8 cellular contexts compared by ENCODE assay signal in the genomic region with DNA sequence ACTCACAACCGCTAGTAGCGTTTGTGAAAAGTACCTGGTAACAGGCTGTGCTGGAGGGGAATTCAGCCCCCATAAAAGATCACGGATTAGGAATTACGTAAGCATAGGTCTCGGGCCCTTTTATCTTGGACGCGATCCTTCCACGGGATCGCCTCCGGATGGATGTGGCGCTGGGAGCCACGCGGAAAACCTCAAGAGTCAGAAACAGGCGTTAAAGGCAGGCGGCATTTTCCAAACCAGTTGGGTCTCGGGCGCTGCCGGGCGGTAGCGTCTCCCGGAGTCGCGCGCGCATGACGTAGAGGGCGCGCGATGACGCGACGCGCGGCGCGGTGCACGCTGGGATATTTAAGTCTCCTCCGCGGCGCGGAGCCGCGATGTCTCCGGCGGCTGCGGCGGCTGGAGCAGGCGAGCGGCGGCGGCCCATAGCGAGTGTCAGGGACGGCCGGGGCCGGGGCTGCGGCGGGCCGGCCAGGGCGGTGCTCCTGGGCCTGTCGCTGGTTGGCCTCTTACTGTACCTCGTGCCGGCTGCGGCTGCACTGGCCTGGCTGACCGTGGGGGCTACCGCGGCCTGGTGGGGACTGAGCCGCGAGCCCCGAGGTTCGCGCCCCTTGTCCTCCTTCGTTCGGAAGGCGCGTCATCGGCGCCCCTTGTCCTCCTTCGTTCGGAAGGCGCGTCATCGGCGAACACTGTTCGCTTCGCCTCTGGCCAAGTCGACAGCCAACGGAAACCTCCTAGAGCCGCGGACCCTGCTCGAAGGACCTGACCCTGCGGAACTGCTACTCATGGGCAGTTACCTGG. TPM values are rescaled to one million over a fixed set of nuclear protein-coding genes. Genes with fewer than 3 reads are reported as not detected.
DNase-seq lines count a peak whose midpoint lies in the region; FAIRE-seq and TF ChIP-seq lines count a peak whose summit lies in the region.

A gene (plus strand): TSS at position 348 of the 798 bp plus-strand sequence. CDS start 27 bp downstream, at position 375.

- H3K79me2 ChIP-seq in H9 (ENCODE audit: insufficient read depth, low read length), result no peaks in the 10 kb centered on the region; the same call in 1 of the 2 replicates

- H3K27ac ChIP-seq in H9 (ENCODE audit: insufficient read length, low read depth, low read length) (peak within 1 kb of the TSS; percentile 70), SJSA1 (peak within 1 kb of the TSS; percentile 90), substantia nigra (ENCODE audit: low read depth, low read length, poor library complexity, severe bottlenecking) (peak within 1 kb of the TSS; percentile 76)

- no peaks in the 10 kb centered on the region for H3K27me3 ChIP-seq in H9 (ENCODE audit: insufficient read depth, low read length)
- no peaks in the 10 kb centered on the region for H3K27me3 ChIP-seq in SJSA1 (replicated peaks)

- no peaks in the 10 kb centered on the region for H4K20me1 ChIP-seq in H9 (ENCODE audit: control insufficient read depth, insufficient read depth, insufficient read length)

- H3K9me3 Mint-ChIP-seq in H9, result no peaks in the 10 kb centered on the region; a peak in 1 of 5 replicates

- peak within 1 kb of the TSS; percentile 77 for H3K4me2 ChIP-seq in H9 (ENCODE audit: insufficient read depth, insufficient read length, low read length)

- H2BK5ac ChIP-seq in H9 (ENCODE audit: insufficient read length, low read length), result no peak within 1 kb of the TSS

- peaks cover 23 to 44% (median 39%) of the 10 kb centered on the region in 3 experiments; a peak in 6 of 7 replicates for H3K36me3 Mint-ChIP-seq in H9 (ENCODE audit: insufficient read depth in 1 of 3, low read depth in 3 of 3)

- H3K27ac Mint-ChIP-seq in H9, result peak within 1 kb of the TSS; percentile 100

- peak within 1 kb of the TSS; percentile 97 for H3K9ac ChIP-seq in H9 (ENCODE audit: extremely low read depth, insufficient read length, low read length)

- H2AK5ac ChIP-seq in H9 (ENCODE audit: insufficient read length, low read length), result no peak within 1 kb of the TSS

- H3K4me1 ChIP-seq in H9 (ENCODE audit: insufficient read depth, low read length) (peaks cover 3% of the 10 kb centered on the region; the same call in 1 of the 2 replicates), SJSA1 (replicated peaks) (0 out of 2 replicates have a peak, but pooled peaks cover 6% of the 10 kb centered on the region)

- peaks cover 3% of the 10 kb centered on the region for H3K23me2 ChIP-seq in H9 (ENCODE audit: insufficient read length, low read depth, low read length, poor library complexity, severe bottlenecking)

- no peak within 1 kb of the TSS for H4K8ac ChIP-seq in H9 (replicated peaks; ENCODE audit: insufficient read length, low read depth, low read length)

- no peak within 1 kb of the TSS for H2BK12ac ChIP-seq in H9 (ENCODE audit: insufficient read length, low read depth, low read length)

- peak within 1 kb of the TSS; percentile 97 for H3K14ac ChIP-seq in H9 (ENCODE audit: insufficient read depth, low read length)

- no peak within 1 kb of the TSS for H3K4ac ChIP-seq in H9 (ENCODE audit: low read depth, low read length)

- H3K23ac ChIP-seq in H9 (ENCODE audit: insufficient read length, low read depth, low read length), result no peak within 1 kb of the TSS

- no peak within 1 kb of the TSS for H2BK120ac ChIP-seq in H9 (ENCODE audit: low read depth, low read length, poor library complexity, severe bottlenecking)

- peaks cover 7 to 11% of the 10 kb centered on the region in 2 experiments; a peak in 3 of 4 replicates for H3K4me1 Mint-ChIP-seq in H9

- no peak within 1 kb of the TSS for H2AFZ ChIP-seq in H9 (ENCODE audit: low read length)

- TF ChIP-seq CTCF in H9 (conservative IDR thresholded peaks at IDR 0.05), result no peak

- H3K4me3 Mint-ChIP-seq in H9, result peak within 1 kb of the TSS; percentile 99

- H3K79me1 ChIP-seq in H9 (ENCODE audit: insufficient read depth, low read depth, low read length, poor library complexity, severe bottlenecking), result no peaks in the 10 kb centered on the region

- no peak within 1 kb of the TSS for H3K56ac ChIP-seq in H9 (ENCODE audit: insufficient read length, low read depth, low read length)

- no peak for FAIRE-seq in frontal cortex (lab: Jason Lieb, UNC)

- no peak within 1 kb of the TSS for H2BK15ac ChIP-seq in H9 (ENCODE audit: low read depth, low read length)

- H3K18ac ChIP-seq in H9 (ENCODE audit: insufficient read length, low read depth, low read length), result peak within 1 kb of the TSS; percentile 89

- H3K27me3 Mint-ChIP-seq in H9 (ENCODE audit: low read depth), result no peaks in the 10 kb centered on the region

- H3K9me3 ChIP-seq in H9 (ENCODE audit: control insufficient read depth, low read depth, low read length), result no peaks in the 10 kb centered on the region
- H3K9me3 ChIP-seq in SJSA1 (replicated peaks), result no peaks in the 10 kb centered on the region

- DNase-seq in GDM1 (lab: John Stamatoyannopoulos, UW), result peak; percentile 79
- peak; percentile 82 for DNase-seq in H9
- peak; percentile 85 for DNase-seq in M059J (ENCODE audit: low read depth)
- peak; percentile 79 to 83 for DNase-seq in SJSA1 (ENCODE audit: low read depth in 1 of 2, low spot score in 2 of 2)
- peak; percentile 54 to 79 (median 59) for DNase-seq in activated naive CD4-positive, alpha-beta T cell (lab: John Stamatoyannopoulos, UW)
- DNase-seq in frontal cortex (ENCODE audit: low spot score in 2 of 2), result peak; percentile 94
- DNase-seq in non-pigmented ciliary epithelial cell (ENCODE audit: low read depth), result peak; percentile 47
- peak; percentile 10 to 86 (median 69) for DNase-seq in substantia nigra (lab: John Stamatoyannopoulos, UW)

- WGBS in H9 (ENCODE audit: extremely low coverage, insufficient read length, low lambda C conversion rate), result no CpG with 5 or more reads among the region's 91 CpGs

- no peak within 1 kb of the TSS for H4K91ac ChIP-seq in H9 (ENCODE audit: insufficient read length, low read depth, low read length)

- H4K5ac ChIP-seq in H9 (ENCODE audit: insufficient read length, low read depth, low read length), result peak within 1 kb of the TSS; percentile 13

- peaks cover 49% of the 10 kb centered on the region for H3K36me3 ChIP-seq in SJSA1

- H3K4me3 ChIP-seq in SJSA1, result peak within 1 kb of the TSS; percentile 82

- no peak within 1 kb of the TSS for H3T11ph ChIP-seq in H9 (ENCODE audit: low read length)

- H2BK20ac ChIP-seq in H9 (ENCODE audit: low read depth, low read length, poor library complexity, severe bottlenecking), result no peak within 1 kb of the TSS

RNA-seq across cellular contexts. Expression of the gene that starts here (rescaled TPM):
- total RNA-seq in H9 (2021) (79.0 and 80.2 TPM in 2 replicates), frontal cortex (4.9 TPM)
- total RNA-seq in M059J (2014; rRNA removed; shearing (Covaris generic)), result 5.7 and 9.8 TPM in 2 replicates
- total RNA-seq in SJSA1 (2014; rRNA removed; shearing (Covaris generic)), result 5.4 and 5.8 TPM in 2 replicates

Comparison
In these comparisons a context has a peak if more than half of its experiments do, and no peak if none do; other contexts are left out.
1. Peak in every context shown above with its lines: DNase-seq, H3K4me3 ChIP-seq and H3K27ac ChIP-seq.